ENCODE assay signal across 8 cellular contexts in genomic region chr14:39104078-39104801, GRCh38. TPM values are rescaled to one million over a fixed set of nuclear protein-coding genes. Genes with fewer than 3 reads are reported as not detected.
DNase-seq lines count a peak whose midpoint lies in the region; ATAC-seq, FAIRE-seq and TF ChIP-seq lines count a peak whose summit lies in the region.
"Not testable (repeated sequence)": the region's sequence is repeated elsewhere in the genome, so short reads cannot be mapped to it uniquely, and the experiment has no call there.

No MANE protein-coding gene starts in this region.

- intact Hi-C loops in CD4-positive, alpha-beta memory T cell (cut with micrococcal nuclease); kidney (cut with DNase I): not testable (repeated sequence)

- H3K36me3 Mint-ChIP-seq in CD4-positive, alpha-beta memory T cell; WTC11: not testable (repeated sequence)

- in situ Hi-C loops in astrocyte of the spinal cord (cut with HindIII; ENCODE audit: low sequenced_read_pairs): not testable (repeated sequence)

- H3K27me3 ChIP-seq in CD4-positive, alpha-beta memory T cell (ENCODE audit: insufficient read depth, low read length); neutrophil: not testable (repeated sequence)

- H3K9ac ChIP-seq in kidney (ENCODE audit: low read length in 2 of 2): peak overlapping the region; percentile 79 to 95

- TF ChIP-seq CTCF in WTC11 (IDR thresholded peaks at IDR 0.05); astrocyte of the spinal cord (IDR thresholded peaks at IDR 0.05; ENCODE audit: low read depth, low read length); kidney (IDR thresholded peaks at IDR 0.05; ENCODE audit: borderline replicate concordance, extremely low read depth, insufficient read depth); neutrophil (IDR thresholded peaks at IDR 0.05): not testable (repeated sequence)

- peak overlapping the region; percentile 91 to 99 (median 95) for H3K27ac Mint-ChIP-seq in CD4-positive, alpha-beta memory T cell
- peak overlapping the region; percentile 98 for H3K27ac Mint-ChIP-seq in WTC11

- H3K4me3 ChIP-seq in CD4-positive, alpha-beta memory T cell (ENCODE audit: low read length in 2 of 2): peak overlapping the region; percentile 77 to 89
- H3K4me3 ChIP-seq in astrocyte of the spinal cord (ENCODE audit: low read depth, low read length): peak overlapping the region; percentile 87
- peak overlapping the region; percentile 92 to 96 for H3K4me3 ChIP-seq in kidney (ENCODE audit: low read length in 2 of 2)
- H3K4me3 ChIP-seq in neutrophil (ENCODE audit: low read depth in 1 of 2, low read length in 1 of 2): peak overlapping the region; percentile 89 to 95

- H3K36me3 ChIP-seq in CD4-positive, alpha-beta memory T cell (ENCODE audit: insufficient read depth, low read length); KOPT-K1 (ENCODE audit: insufficient read depth, low read length); kidney (ENCODE audit: control insufficient read depth in 1 of 2, insufficient read depth in 2 of 2, low read length in 2 of 2); neutrophil: not testable (repeated sequence)

- not testable (repeated sequence) for DNase-seq in CD4-positive, alpha-beta memory T cell; WTC11 (ENCODE audit: low spot score); astrocyte of the spinal cord (ENCODE audit: low read depth, low spot score); epithelial cell of prostate (ENCODE audit: low read depth, low spot score); kidney

- peak overlapping the region; percentile 87 to 98 (median 96) for H3K4me3 Mint-ChIP-seq in CD4-positive, alpha-beta memory T cell
- peak overlapping the region; percentile 85 for H3K4me3 Mint-ChIP-seq in WTC11

- FAIRE-seq in kidney (lab: Jason Lieb, UNC): not testable (repeated sequence)

- H3K9me3 ChIP-seq in CD4-positive, alpha-beta memory T cell (ENCODE audit: control insufficient read depth in 1 of 2, low read length in 2 of 2); KOPT-K1 (ENCODE audit: insufficient read depth, low read length, poor library complexity, severe bottlenecking); kidney (ENCODE audit: control insufficient read depth in 1 of 2, low read length in 2 of 2); neutrophil: not testable (repeated sequence)

- CTCF ChIA-PET in CD4-positive, alpha-beta memory T cell (lab: Charles Lee; ENCODE audit: partially characterized antibody): interaction anchor here (2.4 kb wide), 1 partner anchor 322 kb away, joined by 10 read pairs; no protein-coding TSS in a partner anchor
- CTCF ChIA-PET in WTC11 (lab: Charles Lee): not testable (repeated sequence)

- H3K4me1 Mint-ChIP-seq in CD4-positive, alpha-beta memory T cell: peaks cover 19 to 59% (median 39%) of the 10 kb centered on the region in 4 donors
- H3K4me1 Mint-ChIP-seq in WTC11: peaks cover 18% of the 10 kb centered on the region

- POLR2A ChIA-PET in CD4-positive, alpha-beta memory T cell (lab: Charles Lee; ENCODE audit: partially characterized antibody): interaction anchor here (1.6 to 4.4 kb wide), 6 partner anchors 10 to 328 kb away, joined by 4 to 66 read pairs (median 22); partner anchors contain the start of genes FBXO33, GEMIN2, PNN and TRAPPC6B
- POLR2A ChIA-PET in WTC11 (lab: Charles Lee): interaction anchor here (0.9 to 2.8 kb wide), 4 partner anchors 66 to 328 kb away, joined by 3 to 32 read pairs (median 7); partner anchors contain the start of genes FBXO33, PNN and TRAPPC6B

- peaks cover 43% of the 10 kb centered on the region for H3K4me1 ChIP-seq in CD4-positive, alpha-beta memory T cell (ENCODE audit: insufficient read depth, low read length)
- peaks cover 2 to 13% of the 10 kb centered on the region in 2 donors for H3K4me1 ChIP-seq in kidney (ENCODE audit: control insufficient read depth in 1 of 2, insufficient read depth in 1 of 2, low read depth in 1 of 2, low read length in 2 of 2)
- peaks cover 15 to 20% of the 10 kb centered on the region in 2 experiments for H3K4me1 ChIP-seq in neutrophil (ENCODE audit: control insufficient read depth in 1 of 2, insufficient read depth in 1 of 2, low read depth in 1 of 2, low read length in 1 of 2)

- H3K27ac ChIP-seq in CD4-positive, alpha-beta memory T cell (ENCODE audit: low read depth, low read length): peak overlapping the region; percentile 86
- H3K27ac ChIP-seq in KOPT-K1 (ENCODE audit: low read depth, low read length, poor library complexity, severe bottlenecking): peak overlapping the region; percentile 83
- peak overlapping the region; percentile 83 for H3K27ac ChIP-seq in epithelial cell of prostate
- peak overlapping the region; percentile 97 to 98 for H3K27ac ChIP-seq in kidney (ENCODE audit: low read depth in 2 of 2, low read length in 2 of 2)
- H3K27ac ChIP-seq in neutrophil: peak overlapping the region; percentile 93
- peak overlapping the region; percentile 94 for H3K27ac ChIP-seq in temporal lobe (ENCODE audit: low read depth, low read length)

- H3K27me3 Mint-ChIP-seq in CD4-positive, alpha-beta memory T cell; WTC11 (ENCODE audit: low read depth): not testable (repeated sequence)

- not testable (repeated sequence) for ATAC-seq in WTC11

- H3K9me3 Mint-ChIP-seq in CD4-positive, alpha-beta memory T cell; WTC11: not testable (repeated sequence)

RNA-seq across cellular contexts. Expression of gene SEC23A, which starts 1.2 kb away (rescaled TPM):
- total RNA-seq in CD4-positive, alpha-beta memory T cell: 10 to 100 TPM; 61.1 to 70.3 TPM
- polyA plus RNA-seq in CD4-positive, alpha-beta memory T cell: 10 to 100 TPM; 42.9 to 47.5 TPM
- total RNA-seq in WTC11 (2021) (56.0 to 62.9 TPM (median 56.4 TPM) in 3 replicates), kidney (48.8 TPM), temporal lobe (61.2 TPM)
- polyA plus RNA-seq in kidney (ENCODE audit: insufficient read depth, low read depth, low replicate concordance): 10.9 TPM

RNA-seq across cellular contexts. Expression of gene GEMIN2, which starts 9.9 kb away (rescaled TPM):
- total RNA-seq in CD4-positive, alpha-beta memory T cell: 10 to 100 TPM; 13.4 to 16.9 TPM
- 10 to 100 TPM; 14.4 to 15.0 TPM for polyA plus RNA-seq in CD4-positive, alpha-beta memory T cell
- total RNA-seq in WTC11 (2021) (27.1 to 34.9 TPM (median 31.8 TPM) in 3 replicates), kidney (13.8 TPM), temporal lobe (48.2 TPM)
- polyA plus RNA-seq in kidney (ENCODE audit: insufficient read depth, low read depth, low replicate concordance): 17.2 TPM
